Comparison of ENCODE assay signal across 3 cellular contexts in the genomic region with DNA sequence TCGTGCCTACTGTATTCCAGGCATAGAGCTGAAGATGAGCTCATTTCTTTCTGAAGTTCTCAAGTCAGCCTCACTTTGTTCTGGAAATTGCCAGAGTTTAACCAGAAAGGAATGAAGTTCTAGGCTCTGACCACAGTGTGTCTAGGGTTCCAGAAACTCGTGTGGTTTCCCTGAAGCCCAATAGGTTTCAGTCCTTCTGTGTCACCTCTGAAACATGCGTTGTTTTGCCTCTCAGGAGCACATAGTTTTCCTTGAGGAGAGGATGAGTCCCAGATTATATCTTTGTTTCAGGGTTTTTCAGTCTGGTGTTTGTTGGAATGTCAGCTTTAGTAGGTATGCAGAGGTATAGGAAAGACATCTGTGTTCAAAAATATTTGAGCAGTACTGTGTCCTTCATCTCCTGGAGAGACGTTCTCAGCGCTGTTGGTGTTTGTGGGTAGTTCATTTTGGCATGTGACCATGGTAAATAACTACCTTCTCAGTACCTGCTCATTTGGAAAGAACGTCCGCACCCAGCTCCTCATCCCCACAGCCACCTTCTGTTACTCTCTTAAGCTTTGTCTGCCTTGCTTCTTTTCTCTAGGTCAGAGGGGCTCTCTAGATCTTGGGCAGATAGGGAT.
TF ChIP-seq lines count a peak whose summit lies in the region.

No MANE protein-coding gene starts in this region.

TF ChIP-seq in IMR-90, 13 proteins besides CTCF, POLR2A, EP300 and RAD21:
- TF ChIP-seq, protein P1, sequence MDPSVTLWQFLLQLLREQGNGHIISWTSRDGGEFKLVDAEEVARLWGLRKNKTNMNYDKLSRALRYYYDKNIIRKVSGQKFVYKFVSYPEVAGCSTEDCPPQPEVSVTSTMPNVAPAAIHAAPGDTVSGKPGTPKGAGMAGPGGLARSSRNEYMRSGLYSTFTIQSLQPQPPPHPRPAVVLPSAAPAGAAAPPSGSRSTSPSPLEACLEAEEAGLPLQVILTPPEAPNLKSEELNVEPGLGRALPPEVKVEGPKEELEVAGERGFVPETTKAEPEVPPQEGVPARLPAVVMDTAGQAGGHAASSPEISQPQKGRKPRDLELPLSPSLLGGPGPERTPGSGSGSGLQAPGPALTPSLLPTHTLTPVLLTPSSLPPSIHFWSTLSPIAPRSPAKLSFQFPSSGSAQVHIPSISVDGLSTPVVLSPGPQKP (IDR thresholded peaks at IDR 0.05; ENCODE audit: borderline replicate concordance, low read depth, low read length): no peak
- TF ChIP-seq NFE2L2 (IDR thresholded peaks at IDR 0.05; ENCODE audit: low read depth, low read length): no peak
- TF ChIP-seq, protein P2, sequence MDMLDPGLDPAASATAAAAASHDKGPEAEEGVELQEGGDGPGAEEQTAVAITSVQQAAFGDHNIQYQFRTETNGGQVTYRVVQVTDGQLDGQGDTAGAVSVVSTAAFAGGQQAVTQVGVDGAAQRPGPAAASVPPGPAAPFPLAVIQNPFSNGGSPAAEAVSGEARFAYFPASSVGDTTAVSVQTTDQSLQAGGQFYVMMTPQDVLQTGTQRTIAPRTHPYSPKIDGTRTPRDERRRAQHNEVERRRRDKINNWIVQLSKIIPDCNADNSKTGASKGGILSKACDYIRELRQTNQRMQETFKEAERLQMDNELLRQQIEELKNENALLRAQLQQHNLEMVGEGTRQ (IDR thresholded peaks at IDR 0.05; ENCODE audit: low read depth, low read length): no peak
- no peak for TF ChIP-seq RCOR1 (IDR thresholded peaks at IDR 0.05; ENCODE audit: insufficient replicate concordance, low read length)

TF ChIP-seq in K562, 482 proteins besides CTCF, POLR2A, EP300 and RAD21:
- no peak for TF ChIP-seq ZKSCAN8 (CRISPR knock-in tag; IDR thresholded peaks at IDR 0.05)
- TF ChIP-seq, protein P2 (CRISPR knock-in tag; IDR thresholded peaks at IDR 0.05): no peak
- TF ChIP-seq ZKSCAN1 (IDR thresholded peaks at IDR 0.05; ENCODE audit: low read depth, low read length): no peak
- TF ChIP-seq MTF1 (CRISPR knock-in tag; IDR thresholded peaks at IDR 0.05; ENCODE audit: borderline replicate concordance): no peak
- no peak for TF ChIP-seq RAD51 (IDR thresholded peaks at IDR 0.05; ENCODE audit: borderline replicate concordance, low read depth)
- TF ChIP-seq, protein P3, sequence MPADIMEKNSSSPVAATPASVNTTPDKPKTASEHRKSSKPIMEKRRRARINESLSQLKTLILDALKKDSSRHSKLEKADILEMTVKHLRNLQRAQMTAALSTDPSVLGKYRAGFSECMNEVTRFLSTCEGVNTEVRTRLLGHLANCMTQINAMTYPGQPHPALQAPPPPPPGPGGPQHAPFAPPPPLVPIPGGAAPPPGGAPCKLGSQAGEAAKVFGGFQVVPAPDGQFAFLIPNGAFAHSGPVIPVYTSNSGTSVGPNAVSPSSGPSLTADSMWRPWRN (IDR thresholded peaks at IDR 0.05; ENCODE audit: low read depth): no peak
- TF ChIP-seq, protein P4, sequence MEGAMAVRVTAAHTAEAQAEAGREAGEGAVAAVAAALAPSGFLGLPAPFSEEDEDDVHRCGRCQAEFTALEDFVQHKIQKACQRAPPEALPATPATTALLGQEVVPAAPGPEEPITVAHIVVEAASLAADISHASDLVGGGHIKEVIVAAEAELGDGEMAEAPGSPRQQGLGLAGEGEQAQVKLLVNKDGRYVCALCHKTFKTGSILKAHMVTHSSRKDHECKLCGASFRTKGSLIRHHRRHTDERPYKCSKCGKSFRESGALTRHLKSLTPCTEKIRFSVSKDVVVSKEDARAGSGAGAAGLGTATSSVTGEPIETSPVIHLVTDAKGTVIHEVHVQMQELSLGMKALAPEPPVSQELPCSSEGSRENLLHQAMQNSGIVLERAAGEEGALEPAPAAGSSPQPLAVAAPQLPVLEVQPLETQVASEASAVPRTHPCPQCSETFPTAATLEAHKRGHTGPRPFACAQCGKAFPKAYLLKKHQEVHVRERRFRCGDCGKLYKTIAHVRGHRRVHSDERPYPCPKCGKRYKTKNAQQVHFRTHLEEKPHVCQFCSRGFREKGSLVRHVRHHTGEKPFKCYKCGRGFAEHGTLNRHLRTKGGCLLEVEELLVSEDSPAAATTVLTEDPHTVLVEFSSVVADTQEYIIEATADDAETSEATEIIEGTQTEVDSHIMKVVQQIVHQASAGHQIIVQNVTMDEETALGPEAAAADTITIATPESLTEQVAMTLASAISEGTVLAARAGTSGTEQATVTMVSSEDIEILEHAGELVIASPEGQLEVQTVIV (CRISPR knock-in tag; IDR thresholded peaks at IDR 0.05; ENCODE audit: borderline replicate concordance): no peak
- TF ChIP-seq ZNF764 (CRISPR knock-in tag; IDR thresholded peaks at IDR 0.05; ENCODE audit: low read depth): no peak
- no peak for TF ChIP-seq ZNF592 (IDR thresholded peaks at IDR 0.05)
- no peak for TF ChIP-seq NFXL1 (CRISPR knock-in tag; IDR thresholded peaks at IDR 0.05)
- no peak for TF ChIP-seq ZNF133 (CRISPR knock-in tag; IDR thresholded peaks at IDR 0.05)
- no peak for TF ChIP-seq ZNF512 (tag; IDR thresholded peaks at IDR 0.05)

TF ChIP-seq in GM12891, 5 proteins besides CTCF, POLR2A, EP300 and RAD21:
- no peak for TF ChIP-seq SPI1 (IDR thresholded peaks at IDR 0.05; ENCODE audit: low read depth, low read length)
- TF ChIP-seq POLR2AphosphoS5 (IDR thresholded peaks at IDR 0.05; ENCODE audit: low read depth, low read length): no peak
- no peak for TF ChIP-seq POU2F2 (IDR thresholded peaks at IDR 0.05; ENCODE audit: low read depth, low read length)
- TF ChIP-seq PAX5 (IDR thresholded peaks at IDR 0.05; ENCODE audit: insufficient read depth, low read length, severe bottlenecking): no peak
- no peak for TF ChIP-seq TAF1 (IDR thresholded peaks at IDR 0.05; ENCODE audit: low read depth, low read length)
